In genomic region chr1:52554756-52555155, GRCh38 we compare ENCODE assay signal across 10 cellular contexts. TPM values are rescaled to one million over a fixed set of nuclear protein-coding genes. Genes with fewer than 3 reads are reported as not detected.
DNase-seq lines count a peak whose midpoint lies in the region; ATAC-seq and TF ChIP-seq lines count a peak whose summit lies in the region.
"Had no signal": no experiment of that assay in that cellular context is flagged by ENCODE, and none has a peak within 500 bp of the region (broad histone marks: within the 10 kb centered on the region; RNA-seq: fewer than 3 reads in every experiment).

No MANE protein-coding gene starts in this region.

- no peaks in the 10 kb centered on the region for H3K9me2 ChIP-seq in hepatocyte (replicated peaks; ENCODE audit: insufficient read depth)

- TF ChIP-seq CTCF in 22Rv1 (IDR thresholded peaks at IDR 0.05) (no peak), RWPE2 (IDR thresholded peaks at IDR 0.05; ENCODE audit: poor library complexity, severe bottlenecking) (no peak), hepatocyte (IDR thresholded peaks at IDR 0.05; ENCODE audit: poor library complexity) (no peak), GM20000 (IDR thresholded peaks at IDR 0.05; ENCODE audit: extremely low read depth, missing control alignments) (no peak)

- peak overlapping the region; percentile 17 for H3K27ac ChIP-seq in 22Rv1
- peak overlapping the region; percentile 82 for H3K27ac ChIP-seq in RWPE2 (ENCODE audit: poor library complexity, severe bottlenecking)
- H3K27ac ChIP-seq in hepatocyte: peak overlapping the region; percentile 97
- H3K27ac ChIP-seq: brain microvascular endothelial cell had no signal

- peaks cover 12% of the 10 kb centered on the region for H3K4me1 ChIP-seq in ES-I3 (ENCODE audit: insufficient read depth, low read length)
- peaks cover 22% of the 10 kb centered on the region for H3K4me1 ChIP-seq in RWPE2 (ENCODE audit: insufficient read depth, poor library complexity, severe bottlenecking)
- H3K4me1 ChIP-seq in hepatocyte (ENCODE audit: insufficient read depth): peaks cover 20% of the 10 kb centered on the region

- no peaks in the 10 kb centered on the region for H3K36me3 ChIP-seq in ES-I3 (ENCODE audit: insufficient read depth, low read length)
- H3K36me3 ChIP-seq in RWPE2 (ENCODE audit: low read depth): no peaks in the 10 kb centered on the region
- H3K36me3 ChIP-seq in hepatocyte (replicated peaks; ENCODE audit: insufficient read depth, low read depth): no peaks in the 10 kb centered on the region
- H3K36me3 ChIP-seq: brain microvascular endothelial cell had no signal

- H3K4me3 ChIP-seq in RWPE2 (ENCODE audit: severe bottlenecking): no peak overlapping the region
- no peak overlapping the region for H3K4me3 ChIP-seq in hepatocyte

- DNase-seq in RWPE2 (ENCODE audit: low spot score) (no peak), hepatocyte (ENCODE audit: low spot score) (peak; percentile 28), GM20000 (ENCODE audit: low spot score) (no peak)
- DNase-seq in stimulated activated CD4-positive, alpha-beta T cell treated with anti-CD3 and anti-CD28 coated beads, Interleukin-1b, Interleukin-23, amount 100 ng/mL, for 48 hours: no peak
- DNase-seq in activated effector memory CD4-positive, alpha-beta T cell treated with Interleukin-2 at 50 U/mL for 16 hours: no peak
- no peak for DNase-seq in effector CD4-positive, alpha-beta T cell
- DNase-seq: brain microvascular endothelial cell had no signal

- no peak for ATAC-seq in RWPE2 (ENCODE audit: low read depth)

- H3K27me3 ChIP-seq in RWPE2 (ENCODE audit: insufficient read depth, poor library complexity, severe bottlenecking) (no peaks in the 10 kb centered on the region), hepatocyte (no peaks in the 10 kb centered on the region)
- H3K27me3 ChIP-seq: brain microvascular endothelial cell, SJSA1 had no signal

- 15% methylated on average over 3 of the region's 3 CpGs for WGBS in hepatocyte (ENCODE audit: low lambda C conversion rate, missing lambda C conversion rate)

- H3K9me3 ChIP-seq in ES-I3 (ENCODE audit: control insufficient read depth, insufficient read depth, low read length): no peaks in the 10 kb centered on the region
- no peaks in the 10 kb centered on the region for H3K9me3 ChIP-seq in RWPE2 (ENCODE audit: severe bottlenecking)
- H3K9me3 ChIP-seq in hepatocyte (ENCODE audit: low read depth): no peaks in the 10 kb centered on the region
- H3K9me3 ChIP-seq: SJSA1 had no signal

- peaks cover 11% of the 10 kb centered on the region for H4K20me1 ChIP-seq in hepatocyte (ENCODE audit: insufficient read depth, poor library complexity, severe bottlenecking)

- peaks cover 23% of the 10 kb centered on the region for H3K79me2 ChIP-seq in hepatocyte

- H2AFZ ChIP-seq in hepatocyte: no peak overlapping the region

- peak overlapping the region; percentile 79 for H3K4me2 ChIP-seq in hepatocyte

- H3K9ac ChIP-seq in ES-I3 (ENCODE audit: low read depth, low read length): peak overlapping the region; percentile 95

RNA-seq across cellular contexts. Expression of gene TUT4, which starts 1.9 kb away (rescaled TPM):
- total RNA-seq in hepatocyte: 46.4 and 58.0 TPM in 2 replicates
- 37.9 and 44.6 TPM in 2 replicates for polyA plus RNA-seq in hepatocyte

RNA-seq across cellular contexts. Expression of gene GPX7, which starts 47.4 kb away (rescaled TPM):
- total RNA-seq in hepatocyte: 76.3 and 78.9 TPM in 2 replicates
- polyA plus RNA-seq in hepatocyte: 56.4 and 58.0 TPM in 2 replicates

Comparison
In these comparisons a context has a peak if more than half of its experiments do, and no peak if none do; other contexts are left out.
1. H3K27ac ChIP-seq: peak in every context shown above with its lines; median percentile 97 in hepatocyte; 82 in RWPE2; 17 in 22Rv1.